In genomic region chr13:97280478-97280877, GRCh38 we compare ENCODE assay signal across 9 cellular contexts. TPM values are rescaled to one million over a fixed set of nuclear protein-coding genes. Genes with fewer than 3 reads are reported as not detected.
A peak's percentile ranks its signal among the peaks of the same experiment; 100 is the strongest.
DNase-seq lines count a peak whose midpoint lies in the region; ATAC-seq and TF ChIP-seq lines count a peak whose summit lies in the region.
"Had no signal": no experiment of that assay in that cellular context is flagged by ENCODE, and none has a peak within 500 bp of the region (broad histone marks: within the 10 kb centered on the region; RNA-seq: fewer than 3 reads in every experiment).

No MANE protein-coding gene starts in this region.

- no peaks in the 10 kb centered on the region for H3K9me3 ChIP-seq in Panc1 (ENCODE audit: control insufficient read depth, insufficient read depth, low read depth, low read length)

- peak overlapping the region; percentile 99 for H3K27ac ChIP-seq in Panc1 (ENCODE audit: low read length)
- H3K27ac ChIP-seq: parathyroid adenoma had no signal

- no peak overlapping the region for H3K4me3 ChIP-seq in Panc1 (ENCODE audit: low read depth in 2 of 2, low read length in 2 of 2)

- DNase-seq in ELF-1 (ENCODE audit: low read depth, low spot score) (peak; percentile 32), Panc1 (ENCODE audit: low read depth, low spot score) (no peak), progenitor cell of endocrine pancreas (ENCODE audit: low spot score, unreplicated experiment) (no peak), amygdala (lab: John Stamatoyannopoulos, UW) (no peak), erythroblast (lab: John Stamatoyannopoulos, UW) (no peak)
- no peak for DNase-seq in naive thymus-derived CD8-positive, alpha-beta T cell

- in situ Hi-C loops in Panc1 (cut with HindIII; ENCODE audit: low pct_unique_long_range_greater_than_20kb, low sequenced_read_pairs) = no loop called here

- H3K9me3 Mint-ChIP-seq in progenitor cell of endocrine pancreas (ENCODE audit: low read depth) = no peaks in the 10 kb centered on the region
- H3K9me3 Mint-ChIP-seq in naive thymus-derived CD8-positive, alpha-beta T cell = peaks cover 0 to 4% (median 0%) of the 10 kb centered on the region in 9 donors

- ATAC-seq in Panc1 (peak; percentile 59), esophagus mucosa (peak; percentile 36), HG03108 (IDR thresholded peaks at IDR 0.05; ENCODE audit: unreplicated experiment) (no peak)
- no peak for ATAC-seq in naive thymus-derived CD8-positive, alpha-beta T cell

- no peaks in the 10 kb centered on the region for H3K27me3 ChIP-seq in Panc1 (ENCODE audit: control insufficient read depth, insufficient read depth, low read length)

- intact Hi-C loops in Panc1 (cut with micrococcal nuclease; ENCODE audit: unreplicated experiment) = no loop called here

- H3K27ac Mint-ChIP-seq in progenitor cell of endocrine pancreas = peak overlapping the region; percentile 77
- H3K27ac Mint-ChIP-seq in naive thymus-derived CD8-positive, alpha-beta T cell = peak overlapping the region in 1 of 10 donors; percentile 42

- BruUV-seq in Panc1 (replicated peaks; lab: Mats Ljungman, UMichigan) = no TSS peak

- POLR2A ChIA-PET in Panc1 (lab: Charles Lee) = no interaction called here
- POLR2A ChIA-PET in naive thymus-derived CD8-positive, alpha-beta T cell (lab: Charles Lee) = no interaction called here

- CTCF ChIA-PET in Panc1 (lab: Charles Lee) = no interaction called here

- peaks cover 21% of the 10 kb centered on the region for H3K36me3 Mint-ChIP-seq in progenitor cell of endocrine pancreas (ENCODE audit: insufficient read depth)
- peaks cover 9 to 41% (median 23%) of the 10 kb centered on the region in 3 donors for H3K36me3 Mint-ChIP-seq in naive thymus-derived CD8-positive, alpha-beta T cell

- H3K27me3 Mint-ChIP-seq in progenitor cell of endocrine pancreas = no peaks in the 10 kb centered on the region
- no peaks in the 10 kb centered on the region for H3K27me3 Mint-ChIP-seq in naive thymus-derived CD8-positive, alpha-beta T cell

- H3K4me1 Mint-ChIP-seq in progenitor cell of endocrine pancreas (ENCODE audit: low read depth) = peaks cover 22% of the 10 kb centered on the region
- peaks cover 33 to 77% (median 60%) of the 10 kb centered on the region in 4 donors for H3K4me1 Mint-ChIP-seq in naive thymus-derived CD8-positive, alpha-beta T cell

- TF ChIP-seq CTCF in Panc1 (IDR thresholded peaks at IDR 0.05) (no peak), progenitor cell of endocrine pancreas (IDR thresholded peaks at IDR 0.05; ENCODE audit: unreplicated experiment) (no peak)

- H3K4me3 Mint-ChIP-seq in progenitor cell of endocrine pancreas (ENCODE audit: low read depth) = no peak overlapping the region
- peak overlapping the region in 4 of 10 donors; percentile 0 to 28 (median 18) for H3K4me3 Mint-ChIP-seq in naive thymus-derived CD8-positive, alpha-beta T cell

- H3K4me1 ChIP-seq in Panc1 (ENCODE audit: control insufficient read depth, insufficient read depth, low read length) = peaks cover 99% of the 10 kb centered on the region
- H3K4me1 ChIP-seq: parathyroid adenoma had no signal

- TF ChIP-seq POLR2A in erythroblast (IDR thresholded peaks at IDR 0.05; ENCODE audit: low read length) = no peak

- H3K36me3 ChIP-seq in Panc1 (ENCODE audit: control insufficient read depth, insufficient read depth, low read length) = peaks cover 16% of the 10 kb centered on the region; the same call in 1 of the 2 replicates

RNA-seq across cellular contexts. Expression of gene MBNL2, which starts 58.3 kb away (rescaled TPM):
- total RNA-seq in Panc1 (2021; ENCODE audit: unreplicated experiment) = 103 TPM
- polyA plus RNA-seq in Panc1 (2012; ENCODE audit: insufficient read length) = 42.3 TPM
- total RNA-seq in esophagus mucosa = 28.1 TPM
- 51.3 and 51.4 TPM in 2 replicates for total RNA-seq in progenitor cell of endocrine pancreas
- 10 to 100 TPM; 31.8 to 35.4 TPM for total RNA-seq in naive thymus-derived CD8-positive, alpha-beta T cell
- 10 to 100 TPM; 12.2 to 14.5 (median 14.5) TPM for polyA plus RNA-seq in naive thymus-derived CD8-positive, alpha-beta T cell

Comparison
In these comparisons a context has a peak if more than half of its experiments do, and no peak if none do; other contexts are left out.
1. ATAC-seq: peak in Panc1 (single experiment) and esophagus mucosa (single experiment); none in HG03108 (single experiment) and naive thymus-derived CD8-positive, alpha-beta T cell (0 of 2).